1 cellular context compared by ENCODE assay signal in the genomic region with DNA sequence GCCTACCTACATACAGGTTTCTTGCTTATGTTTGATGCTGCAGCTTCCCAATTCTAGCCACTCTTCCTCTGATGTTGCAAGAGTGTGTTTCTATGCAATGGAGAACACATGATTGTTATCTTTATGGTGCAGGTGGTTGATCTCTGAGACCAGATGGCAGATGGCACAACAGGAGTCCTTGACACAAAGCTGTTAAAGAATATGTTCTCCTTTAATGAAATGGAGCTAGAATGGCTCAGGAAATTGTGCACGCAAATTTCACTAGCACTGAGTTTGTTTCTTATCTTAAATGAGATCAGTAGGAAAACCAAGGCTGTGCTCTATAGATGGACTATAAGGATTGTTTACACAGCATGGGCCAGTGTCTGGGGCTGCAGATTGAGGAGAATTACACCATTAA.
TF ChIP-seq lines count a peak whose summit lies in the region.

No MANE protein-coding gene starts in this region.

TF ChIP-seq in GM23338, 12 proteins besides CTCF, POLR2A, EP300 and RAD21 (continued from another document):
- TF ChIP-seq, protein P1, sequence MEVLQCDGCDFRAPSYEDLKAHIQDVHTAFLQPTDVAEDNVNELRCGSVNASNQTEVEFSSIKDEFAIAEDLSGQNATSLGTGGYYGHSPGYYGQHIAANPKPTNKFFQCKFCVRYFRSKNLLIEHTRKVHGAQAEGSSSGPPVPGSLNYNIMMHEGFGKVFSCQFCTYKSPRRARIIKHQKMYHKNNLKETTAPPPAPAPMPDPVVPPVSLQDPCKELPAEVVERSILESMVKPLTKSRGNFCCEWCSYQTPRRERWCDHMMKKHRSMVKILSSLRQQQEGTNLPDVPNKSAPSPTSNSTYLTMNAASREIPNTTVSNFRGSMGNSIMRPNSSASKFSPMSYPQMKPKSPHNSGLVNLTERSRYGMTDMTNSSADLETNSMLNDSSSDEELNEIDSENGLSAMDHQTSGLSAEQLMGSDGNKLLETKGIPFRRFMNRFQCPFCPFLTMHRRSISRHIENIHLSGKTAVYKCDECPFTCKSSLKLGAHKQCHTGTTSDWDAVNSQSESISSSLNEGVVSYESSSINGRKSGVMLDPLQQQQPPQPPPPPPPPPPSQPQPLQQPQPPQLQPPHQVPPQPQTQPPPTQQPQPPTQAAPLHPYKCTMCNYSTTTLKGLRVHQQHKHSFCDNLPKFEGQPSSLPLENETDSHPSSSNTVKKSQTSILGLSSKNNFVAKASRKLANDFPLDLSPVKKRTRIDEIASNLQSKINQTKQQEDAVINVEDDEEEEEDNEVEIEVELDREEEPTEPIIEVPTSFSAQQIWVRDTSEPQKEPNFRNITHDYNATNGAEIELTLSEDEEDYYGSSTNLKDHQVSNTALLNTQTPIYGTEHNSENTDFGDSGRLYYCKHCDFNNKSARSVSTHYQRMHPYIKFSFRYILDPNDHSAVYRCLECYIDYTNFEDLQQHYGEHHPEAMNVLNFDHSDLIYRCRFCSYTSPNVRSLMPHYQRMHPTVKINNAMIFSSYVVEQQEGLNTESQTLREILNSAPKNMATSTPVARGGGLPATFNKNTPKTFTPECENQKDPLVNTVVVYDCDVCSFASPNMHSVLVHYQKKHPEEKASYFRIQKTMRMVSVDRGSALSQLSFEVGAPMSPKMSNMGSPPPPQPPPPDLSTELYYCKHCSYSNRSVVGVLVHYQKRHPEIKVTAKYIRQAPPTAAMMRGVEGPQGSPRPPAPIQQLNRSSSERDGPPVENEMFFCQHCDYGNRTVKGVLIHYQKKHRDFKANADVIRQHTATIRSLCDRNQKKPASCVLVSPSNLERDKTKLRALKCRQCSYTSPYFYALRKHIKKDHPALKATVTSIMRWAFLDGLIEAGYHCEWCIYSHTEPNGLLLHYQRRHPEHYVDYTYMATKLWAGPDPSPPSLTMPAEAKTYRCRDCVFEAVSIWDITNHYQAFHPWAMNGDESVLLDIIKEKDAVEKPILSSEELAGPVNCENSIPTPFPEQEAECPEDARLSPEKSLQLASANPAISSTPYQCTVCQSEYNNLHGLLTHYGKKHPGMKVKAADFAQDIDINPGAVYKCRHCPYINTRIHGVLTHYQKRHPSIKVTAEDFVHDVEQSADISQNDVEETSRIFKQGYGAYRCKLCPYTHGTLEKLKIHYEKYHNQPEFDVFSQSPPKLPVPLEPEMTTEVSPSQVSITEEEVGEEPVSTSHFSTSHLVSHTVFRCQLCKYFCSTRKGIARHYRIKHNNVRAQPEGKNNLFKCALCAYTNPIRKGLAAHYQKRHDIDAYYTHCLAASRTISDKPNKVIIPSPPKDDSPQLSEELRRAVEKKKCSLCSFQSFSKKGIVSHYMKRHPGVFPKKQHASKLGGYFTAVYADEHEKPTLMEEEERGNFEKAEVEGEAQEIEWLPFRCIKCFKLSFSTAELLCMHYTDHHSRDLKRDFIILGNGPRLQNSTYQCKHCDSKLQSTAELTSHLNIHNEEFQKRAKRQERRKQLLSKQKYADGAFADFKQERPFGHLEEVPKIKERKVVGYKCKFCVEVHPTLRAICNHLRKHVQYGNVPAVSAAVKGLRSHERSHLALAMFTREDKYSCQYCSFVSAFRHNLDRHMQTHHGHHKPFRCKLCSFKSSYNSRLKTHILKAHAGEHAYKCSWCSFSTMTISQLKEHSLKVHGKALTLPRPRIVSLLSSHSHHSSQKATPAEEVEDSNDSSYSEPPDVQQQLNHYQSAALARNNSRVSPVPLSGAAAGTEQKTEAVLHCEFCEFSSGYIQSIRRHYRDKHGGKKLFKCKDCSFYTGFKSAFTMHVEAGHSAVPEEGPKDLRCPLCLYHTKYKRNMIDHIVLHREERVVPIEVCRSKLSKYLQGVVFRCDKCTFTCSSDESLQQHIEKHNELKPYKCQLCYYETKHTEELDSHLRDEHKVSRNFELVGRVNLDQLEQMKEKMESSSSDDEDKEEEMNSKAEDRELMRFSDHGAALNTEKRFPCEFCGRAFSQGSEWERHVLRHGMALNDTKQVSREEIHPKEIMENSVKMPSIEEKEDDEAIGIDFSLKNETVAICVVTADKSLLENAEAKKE (CRISPR knock-in tag; IDR thresholded peaks at IDR 0.05) = no peak
- TF ChIP-seq EZH2phosphoT487 (IDR thresholded peaks at IDR 0.05; ENCODE audit: unreplicated experiment) (no peak), JUNB (IDR thresholded peaks at IDR 0.05; ENCODE audit: unreplicated experiment) (no peak), ETS1 (IDR thresholded peaks at IDR 0.05) (no peak), ZNF114 (CRISPR knock-in tag; IDR thresholded peaks at IDR 0.05) (no peak)
- TF ChIP-seq, protein P2, sequence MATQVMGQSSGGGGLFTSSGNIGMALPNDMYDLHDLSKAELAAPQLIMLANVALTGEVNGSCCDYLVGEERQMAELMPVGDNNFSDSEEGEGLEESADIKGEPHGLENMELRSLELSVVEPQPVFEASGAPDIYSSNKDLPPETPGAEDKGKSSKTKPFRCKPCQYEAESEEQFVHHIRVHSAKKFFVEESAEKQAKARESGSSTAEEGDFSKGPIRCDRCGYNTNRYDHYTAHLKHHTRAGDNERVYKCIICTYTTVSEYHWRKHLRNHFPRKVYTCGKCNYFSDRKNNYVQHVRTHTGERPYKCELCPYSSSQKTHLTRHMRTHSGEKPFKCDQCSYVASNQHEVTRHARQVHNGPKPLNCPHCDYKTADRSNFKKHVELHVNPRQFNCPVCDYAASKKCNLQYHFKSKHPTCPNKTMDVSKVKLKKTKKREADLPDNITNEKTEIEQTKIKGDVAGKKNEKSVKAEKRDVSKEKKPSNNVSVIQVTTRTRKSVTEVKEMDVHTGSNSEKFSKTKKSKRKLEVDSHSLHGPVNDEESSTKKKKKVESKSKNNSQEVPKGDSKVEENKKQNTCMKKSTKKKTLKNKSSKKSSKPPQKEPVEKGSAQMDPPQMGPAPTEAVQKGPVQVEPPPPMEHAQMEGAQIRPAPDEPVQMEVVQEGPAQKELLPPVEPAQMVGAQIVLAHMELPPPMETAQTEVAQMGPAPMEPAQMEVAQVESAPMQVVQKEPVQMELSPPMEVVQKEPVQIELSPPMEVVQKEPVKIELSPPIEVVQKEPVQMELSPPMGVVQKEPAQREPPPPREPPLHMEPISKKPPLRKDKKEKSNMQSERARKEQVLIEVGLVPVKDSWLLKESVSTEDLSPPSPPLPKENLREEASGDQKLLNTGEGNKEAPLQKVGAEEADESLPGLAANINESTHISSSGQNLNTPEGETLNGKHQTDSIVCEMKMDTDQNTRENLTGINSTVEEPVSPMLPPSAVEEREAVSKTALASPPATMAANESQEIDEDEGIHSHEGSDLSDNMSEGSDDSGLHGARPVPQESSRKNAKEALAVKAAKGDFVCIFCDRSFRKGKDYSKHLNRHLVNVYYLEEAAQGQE (IDR thresholded peaks at IDR 0.05; ENCODE audit: unreplicated experiment) = no peak
